ENCODE assay signal across 15 cellular contexts in the genomic region with DNA sequence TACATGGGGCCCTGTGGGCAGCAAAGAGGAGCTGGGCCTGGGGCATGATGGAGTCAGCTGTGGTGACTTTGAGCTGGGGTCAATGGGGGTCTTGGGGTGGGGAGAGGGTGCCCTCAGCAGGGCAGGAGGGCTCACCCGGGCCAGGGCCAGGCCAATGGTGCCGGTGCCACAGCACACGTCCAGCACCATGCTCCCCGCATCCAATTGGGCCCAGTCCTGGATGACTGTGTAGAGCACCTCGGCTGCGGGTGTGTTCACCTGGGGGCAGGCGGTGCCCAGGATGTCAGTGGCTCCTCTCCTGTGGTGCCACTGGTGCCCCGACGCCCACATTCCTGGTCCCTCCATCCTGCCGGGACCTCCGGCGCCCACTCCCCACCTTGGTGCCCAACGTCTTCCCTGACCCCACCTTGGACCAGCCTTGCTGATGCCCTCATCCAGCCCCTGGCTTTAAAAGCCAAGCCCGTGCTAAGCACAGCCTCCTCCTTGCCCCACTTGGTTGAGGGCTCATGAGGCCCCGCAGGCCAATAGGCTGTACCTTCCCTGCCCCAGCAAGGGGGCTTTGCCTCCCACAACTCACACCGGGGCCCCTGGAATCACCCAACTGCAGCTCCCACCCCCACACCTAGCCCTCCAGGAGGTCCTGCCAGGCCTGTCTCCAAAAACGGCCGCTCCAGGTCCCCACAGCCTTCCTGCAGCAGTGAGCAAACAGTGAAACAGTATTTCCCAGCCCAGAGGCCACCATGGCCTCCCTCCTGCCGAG. TPM values are rescaled to one million over a fixed set of nuclear protein-coding genes. Genes with fewer than 3 reads are reported as not detected.
DNase-seq lines count a peak whose midpoint lies in the region; ATAC-seq, FAIRE-seq and TF ChIP-seq lines count a peak whose summit lies in the region.
"Had no signal": no experiment of that assay in that cellular context is flagged by ENCODE, and none has a peak within 500 bp of the region (broad histone marks: within the 10 kb centered on the region; RNA-seq: fewer than 3 reads in every experiment).

No MANE protein-coding gene starts in this region.

- peaks cover 68% of the 10 kb centered on the region for H3K36me3 Mint-ChIP-seq in activated T-helper 2 cell treated with anti-CD3 and anti-CD28 coated beads, Interferon-gamma antibody, Interleukin-2, Interleukin-4, amounts not matched to agents 10 μg/mL and 5 μg/mL and 100 μg/mL, durations not matched to agents 14 hours and 24 hours and 36 hours (ENCODE audit: low read depth)

- H3K9ac ChIP-seq in kidney (ENCODE audit: low read length in 2 of 2), result no peak overlapping the region
- H3K9ac ChIP-seq: SK-N-SH had no signal

- no peak overlapping the region for H3K27ac ChIP-seq in kidney (ENCODE audit: low read depth in 2 of 2, low read length in 2 of 2)
- no peak overlapping the region for H3K27ac ChIP-seq in aorta (ENCODE audit: low read depth in 1 of 2, low read length in 2 of 2)
- H3K27ac ChIP-seq: tibial nerve had no signal

- TF ChIP-seq CTCF in kidney (IDR thresholded peaks at IDR 0.05; ENCODE audit: borderline replicate concordance, extremely low read depth, insufficient read depth), result no peak

- H3K4me3 ChIP-seq in kidney (ENCODE audit: low read length in 2 of 2) (no peak overlapping the region), aorta (ENCODE audit: low read length in 2 of 2) (no peak overlapping the region)
- H3K4me3 ChIP-seq: tibial nerve had no signal

- no peaks in the 10 kb centered on the region for H3K27me3 Mint-ChIP-seq in activated T-helper 2 cell treated with anti-CD3 and anti-CD28 coated beads, Interferon-gamma antibody, Interleukin-2, Interleukin-4, amounts not matched to agents 10 μg/mL and 5 μg/mL and 100 μg/mL, durations not matched to agents 14 hours and 24 hours and 36 hours (ENCODE audit: low read depth)

- H3K27ac Mint-ChIP-seq in activated T-helper 2 cell treated with anti-CD3 and anti-CD28 coated beads, Interferon-gamma antibody, Interleukin-2, Interleukin-4, amounts not matched to agents 10 μg/mL and 5 μg/mL and 100 μg/mL, durations not matched to agents 14 hours and 24 hours and 36 hours, result no peak overlapping the region

- H3K36me3 ChIP-seq in kidney (ENCODE audit: control insufficient read depth in 1 of 2, insufficient read depth in 2 of 2, low read length in 2 of 2), result peaks cover 7 to 22% of the 10 kb centered on the region in 2 donors
- peaks cover 0 to 4% of the 10 kb centered on the region in 2 donors for H3K36me3 ChIP-seq in aorta (ENCODE audit: control insufficient read depth in 1 of 2, insufficient read depth in 2 of 2, low read length in 1 of 2)

- H3K4me1 Mint-ChIP-seq in activated T-helper 2 cell treated with anti-CD3 and anti-CD28 coated beads, Interferon-gamma antibody, Interleukin-2, Interleukin-4, amounts not matched to agents 10 μg/mL and 5 μg/mL and 100 μg/mL, durations not matched to agents 14 hours and 24 hours and 36 hours (ENCODE audit: low read depth), result peaks cover 25% of the 10 kb centered on the region

- DNase-seq in Right ventricle myocardium inferior (ENCODE audit: missing footprints), result peak; percentile 47
- no peak for DNase-seq in cardiac septum (ENCODE audit: low spot score)
- no peak for DNase-seq in activated T-helper 2 cell treated with anti-CD3 and anti-CD28 coated beads, Interferon-gamma antibody, Interleukin-2, Interleukin-4, amounts not matched to agents 10 μg/mL and 5 μg/mL and 100 μg/mL, durations not matched to agents 14 hours and 24 hours and 36 hours (ENCODE audit: low spot score)
- peak; percentile 71 for DNase-seq in kidney
- DNase-seq in aorta, result peak; percentile 40 to 73
- no peak for DNase-seq in NCI-H2081 (lab: John Stamatoyannopoulos, UW)
- DNase-seq in activated effector memory CD4-positive, alpha-beta T cell treated with anti-CD3 and anti-CD28 coated beads, Interleukin-2, amount 50 U/mL, for 16 hours, result no peak
- DNase-seq in RPMI8226, result no peak
- DNase-seq: NCI-H1092, SK-N-SH had no signal

- H3K9me3 ChIP-seq in kidney (ENCODE audit: control insufficient read depth in 1 of 2, low read length in 2 of 2) (no peaks in the 10 kb centered on the region), aorta (ENCODE audit: control insufficient read depth, low read length) (no peaks in the 10 kb centered on the region)
- H3K9me3 ChIP-seq: SK-N-SH, tibial nerve had no signal

- H3K4me1 ChIP-seq in kidney (ENCODE audit: control insufficient read depth in 1 of 2, insufficient read depth in 1 of 2, low read depth in 1 of 2, low read length in 2 of 2), result peaks cover 4 to 17% of the 10 kb centered on the region in 2 donors
- H3K4me1 ChIP-seq in aorta (ENCODE audit: control insufficient read depth in 1 of 2, insufficient read depth in 2 of 2, low read length in 2 of 2), result no peaks in the 10 kb centered on the region

- intact Hi-C loops in Right ventricle myocardium inferior (cut with DNase I) (loop anchor here (10.0 kb wide), 1 partner anchor 259 kb away; a partner anchor contains a TSS), cardiac septum (cut with DNase I) (loop anchor here (10.0 kb wide), 1 partner anchor 259 kb away; a partner anchor contains a TSS), kidney (cut with DNase I) (loop anchor here (10.0 kb wide), 1 partner anchor 89 kb away; a partner anchor contains a TSS), aorta (cut with DNase I) (no loop called here)
- intact Hi-C loops in activated T-helper 2 cell treated with anti-CD3 and anti-CD28 coated beads, Interferon-gamma antibody, Interleukin-2, Interleukin-4, amounts not matched to agents 10 μg/mL and 5 μg/mL and 100 μg/mL, durations not matched to agents 14 hours and 24 hours and 36 hours (cut with micrococcal nuclease), result no loop called here

- H3K4me3 Mint-ChIP-seq in activated T-helper 2 cell treated with anti-CD3 and anti-CD28 coated beads, Interferon-gamma antibody, Interleukin-2, Interleukin-4, amounts not matched to agents 10 μg/mL and 5 μg/mL and 100 μg/mL, durations not matched to agents 14 hours and 24 hours and 36 hours (ENCODE audit: low read depth), result peak overlapping the region; percentile 1

- H3K27me3 ChIP-seq in aorta (ENCODE audit: control insufficient read depth in 1 of 2, insufficient read depth in 2 of 2, low read length in 1 of 2), result no peaks in the 10 kb centered on the region
- H3K27me3 ChIP-seq: tibial nerve had no signal

- ATAC-seq in Right ventricle myocardium inferior (no peak), aorta (ENCODE audit: low FRiP score) (no peak)

- no peak for FAIRE-seq in kidney (lab: Jason Lieb, UNC)
- FAIRE-seq: GM12892, islet of Langerhans had no signal

- 79 to 80% methylated on average over 19 of the region's 19 CpGs for WGBS in aorta, 2 donors

- no peaks in the 10 kb centered on the region for H3K9me3 Mint-ChIP-seq in activated T-helper 2 cell treated with anti-CD3 and anti-CD28 coated beads, Interferon-gamma antibody, Interleukin-2, Interleukin-4, amounts not matched to agents 10 μg/mL and 5 μg/mL and 100 μg/mL, durations not matched to agents 14 hours and 24 hours and 36 hours

RNA-seq across cellular contexts. Expression of a gene that starts 2.2 kb away (rescaled TPM):
- total RNA-seq in Right ventricle myocardium inferior, result 42.7 TPM
- total RNA-seq in cardiac septum, result 45.9 TPM
- 444 and 452 TPM in 2 replicates for total RNA-seq in activated T-helper 2 cell treated with anti-CD3 and anti-CD28 coated beads, Interferon-gamma antibody, Interleukin-2, Interleukin-4, amounts not matched to agents 10 μg/mL and 5 μg/mL and 100 μg/mL, durations not matched to agents 14 hours and 24 hours and 36 hours
- 67.2 TPM for total RNA-seq in kidney
- polyA plus RNA-seq in kidney (ENCODE audit: insufficient read depth, low read depth, low replicate concordance), result 80.5 TPM
- 10 to 100 TPM; 49.8 to 54.7 TPM for total RNA-seq in aorta
- polyA plus RNA-seq in aorta, result 10 to 100 TPM; 57.6 to 75.0 TPM

RNA-seq across cellular contexts. Expression of a gene that starts 3.3 kb away (rescaled TPM):
- 24.5 TPM for total RNA-seq in Right ventricle myocardium inferior
- 24.0 TPM for total RNA-seq in cardiac septum
- total RNA-seq in activated T-helper 2 cell treated with anti-CD3 and anti-CD28 coated beads, Interferon-gamma antibody, Interleukin-2, Interleukin-4, amounts not matched to agents 10 μg/mL and 5 μg/mL and 100 μg/mL, durations not matched to agents 14 hours and 24 hours and 36 hours, result 94.1 and 103 TPM in 2 replicates
- 50.0 TPM for total RNA-seq in kidney
- 37.3 TPM for polyA plus RNA-seq in kidney (ENCODE audit: insufficient read depth, low read depth, low replicate concordance)
- 10 to 100 TPM; 42.5 to 49.8 TPM for total RNA-seq in aorta
- polyA plus RNA-seq in aorta, result 100 to 1,000 TPM in 1 of 2 donors, 10 to 100 TPM in 1; 15.9 to 152 TPM

RNA-seq across cellular contexts. Expression of a gene that starts 17.9 kb away (rescaled TPM):
- 44.4 TPM for total RNA-seq in Right ventricle myocardium inferior
- 43.4 TPM for total RNA-seq in cardiac septum
- 77.3 and 82.4 TPM in 2 replicates for total RNA-seq in activated T-helper 2 cell treated with anti-CD3 and anti-CD28 coated beads, Interferon-gamma antibody, Interleukin-2, Interleukin-4, amounts not matched to agents 10 μg/mL and 5 μg/mL and 100 μg/mL, durations not matched to agents 14 hours and 24 hours and 36 hours
- 57.1 TPM for total RNA-seq in kidney
- polyA plus RNA-seq in kidney (ENCODE audit: insufficient read depth, low read depth, low replicate concordance), result 18.8 TPM
- 10 to 100 TPM; 56.0 to 71.9 TPM for total RNA-seq in aorta
- polyA plus RNA-seq in aorta, result 10 to 100 TPM in 1 of 2 donors, 1 to 10 TPM in 1; 6.3 to 37.1 TPM

RNA-seq across cellular contexts. Expression of a gene that starts 33.7 kb away (rescaled TPM):
- total RNA-seq in Right ventricle myocardium inferior (18.0 TPM), cardiac septum (19.1 TPM), kidney (40.1 TPM), aorta (10 to 100 TPM; 31.9 to 43.9 TPM)
- 63.1 and 66.4 TPM in 2 replicates for total RNA-seq in activated T-helper 2 cell treated with anti-CD3 and anti-CD28 coated beads, Interferon-gamma antibody, Interleukin-2, Interleukin-4, amounts not matched to agents 10 μg/mL and 5 μg/mL and 100 μg/mL, durations not matched to agents 14 hours and 24 hours and 36 hours
- polyA plus RNA-seq in kidney (ENCODE audit: insufficient read depth, low read depth, low replicate concordance) (12.2 TPM), aorta (10 to 100 TPM in 1 of 2 donors, 1 to 10 TPM in 1; 5.5 to 22.5 TPM)

RNA-seq across cellular contexts. Expression of a gene that starts 37.1 kb away (rescaled TPM):
- total RNA-seq in Right ventricle myocardium inferior (0.32 TPM), cardiac septum (0.67 TPM), kidney (2.8 TPM), aorta (1 to 10 TPM in 1 of 2 donors, under 1 TPM in 1; 0.78 to 4.0 TPM)
- 0.11 TPM in 1 of 2 replicates, not detected in the other for total RNA-seq in activated T-helper 2 cell treated with anti-CD3 and anti-CD28 coated beads, Interferon-gamma antibody, Interleukin-2, Interleukin-4, amounts not matched to agents 10 μg/mL and 5 μg/mL and 100 μg/mL, durations not matched to agents 14 hours and 24 hours and 36 hours
- polyA plus RNA-seq in kidney (ENCODE audit: insufficient read depth, low read depth, low replicate concordance) (0.54 TPM), aorta (not detected)
- total RNA-seq: bronchial epithelial cell, mononuclear cell had no signal

Comparison
In these comparisons a context has a peak if more than half of its experiments do, and no peak if none do; other contexts are left out.
1. DNase-seq: peak in Right ventricle myocardium inferior (single experiment), kidney (single experiment) and aorta (2 of 2); none in cardiac septum (single experiment), activated T-helper 2 cell treated with anti-CD3 and anti-CD28 coated beads, Interferon-gamma antibody, Interleukin-2, Interleukin-4, amounts not matched to agents 10 μg/mL and 5 μg/mL and 100 μg/mL, durations not matched to agents 14 hours and 24 hours and 36 hours (single experiment), NCI-H2081 (0 of 2), activated effector memory CD4-positive, alpha-beta T cell treated with anti-CD3 and anti-CD28 coated beads, Interleukin-2, amount 50 U/mL, for 16 hours (single experiment) and RPMI8226 (single experiment).
2. intact Hi-C loops: an anchor here in Right ventricle myocardium inferior (10.0 kb wide), cardiac septum (10.0 kb wide) and kidney (10.0 kb wide); none called in activated T-helper 2 cell treated with anti-CD3 and anti-CD28 coated beads, Interferon-gamma antibody, Interleukin-2, Interleukin-4, amounts not matched to agents 10 μg/mL and 5 μg/mL and 100 μg/mL, durations not matched to agents 14 hours and 24 hours and 36 hours and aorta.